ENCODE assay signal across 13 cellular contexts in the genomic region with DNA sequence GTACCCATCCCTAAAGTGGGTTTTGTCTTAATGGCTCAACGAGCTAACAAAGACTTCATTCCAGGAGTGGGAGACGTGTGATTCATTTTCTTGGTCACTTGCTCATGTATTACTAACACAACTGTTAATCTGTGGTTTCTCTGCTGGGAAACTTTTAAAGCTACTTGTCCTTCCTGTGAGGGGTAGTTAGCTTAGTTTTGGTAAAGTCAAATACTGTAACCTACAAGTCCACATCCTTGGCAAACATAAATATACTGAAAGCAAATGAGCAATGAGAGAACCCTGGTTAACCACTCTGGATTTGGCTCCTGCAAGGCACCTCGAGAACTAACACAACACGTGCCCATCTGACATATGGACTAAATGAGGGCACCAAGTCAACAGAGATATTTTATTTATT. TPM values are rescaled to one million over a fixed set of nuclear protein-coding genes. Genes with fewer than 3 reads are reported as not detected.
A peak's percentile ranks its signal among the peaks of the same experiment; 100 is the strongest.
DNase-seq lines count a peak whose midpoint lies in the region; ATAC-seq and TF ChIP-seq lines count a peak whose summit lies in the region.
"Had no signal": no experiment of that assay in that cellular context is flagged by ENCODE, and none has a peak within 500 bp of the region (broad histone marks: within the 10 kb centered on the region; RNA-seq: fewer than 3 reads in every experiment).

No MANE protein-coding gene starts in this region.

- H3K9me3 ChIP-seq in AG04450 (ENCODE audit: control insufficient read depth, insufficient read depth, low read length): peaks cover 4% of the 10 kb centered on the region; the same call in 1 of the 2 replicates
- H3K9me3 ChIP-seq: SJCRH30 had no signal

- TF ChIP-seq CTCF in AG04450 (IDR thresholded peaks at IDR 0.05; ENCODE audit: low read depth, low read length) (no peak), foreskin keratinocyte (conservative IDR thresholded peaks at IDR 0.05) (no peak)

- H3K4me1 ChIP-seq in foreskin keratinocyte: peaks cover 17% of the 10 kb centered on the region
- H3K4me1 ChIP-seq: SJCRH30 had no signal

- CTCF ChIA-PET in AG04450 (lab: Charles Lee): interaction anchor here (1.0 to 1.4 kb wide), 2 partner anchors 25 to 192 kb away, joined by 3 to 6 read pairs; no protein-coding TSS in a partner anchor

- ATAC-seq in foreskin keratinocyte: peak; percentile 70
- ATAC-seq in HG03439 (IDR thresholded peaks at IDR 0.05; ENCODE audit: unreplicated experiment): no peak

- DNase-seq in AG04450 (ENCODE audit: low read depth, low spot score): peak; percentile 26
- peak; percentile 58 for DNase-seq in H4 (ENCODE audit: low spot score)
- DNase-seq in SW 1271 (lab: John Stamatoyannopoulos, UW): peak; percentile 26 to 72
- DNase-seq in foreskin keratinocyte: peak; percentile 82 to 85
- DNase-seq in OCI-M1 (lab: John Stamatoyannopoulos, UW): no peak
- no peak for DNase-seq in NCI-H128 (lab: John Stamatoyannopoulos, UW; ENCODE audit: unreplicated experiment)
- no peak for DNase-seq in NCI-H510A (lab: John Stamatoyannopoulos, UW)
- DNase-seq: activated CD4-positive, CD25-positive, alpha-beta regulatory T cell treated with anti-CD3 and anti-CD28 coated beads, Interleukin-2, amount 50 U/mL, for 72 hours; activated naive CD4-positive, alpha-beta T cell treated with anti-CD3 and anti-CD28 coated beads, Interleukin-2, amount 10 ng/mL, durations not matched to agents 7 days and 5 days; effector memory CD4-positive, alpha-beta T cell; SJCRH30; stimulated activated CD4-positive, alpha-beta T cell treated with anti-CD3 and anti-CD28 coated beads, Interleukin-1b, Interleukin-23, amount 100 ng/mL, for 48 hours had no signal

- POLR2A ChIA-PET in AG04450 (lab: Yijun Ruan, JAX): interaction anchor here (1.2 kb wide), 1 partner anchor 126 kb away, joined by 3 read pairs; the partner anchor contains the start of gene GLCE

- no peak overlapping the region for H3K4me3 ChIP-seq in AG04450 (ENCODE audit: low read depth, low read length)
- H3K4me3 ChIP-seq: SJCRH30 had no signal

- H3K27ac ChIP-seq in AG04450 (ENCODE audit: low read depth, low read length) (no peak overlapping the region), foreskin keratinocyte (peak overlapping the region; percentile 60)
- H3K27ac ChIP-seq: SJCRH30 had no signal

- H3K27me3 ChIP-seq in AG04450 (ENCODE audit: control insufficient read depth, insufficient read depth, low read length) (peaks cover 41% of the 10 kb centered on the region), foreskin keratinocyte (peaks cover 2% of the 10 kb centered on the region)
- H3K27me3 ChIP-seq: SJCRH30 had no signal

RNA-seq across cellular contexts. Expression of gene NOX5, which starts 19.9 kb away (rescaled TPM):
- 0.15 TPM in 2 replicates for polyA plus RNA-seq in AG04450 (2011; rRNA removed)
- polyA minus RNA-seq in AG04450 (2011; rRNA and poly(A)+ RNA removed): 0.13 TPM in 1 of 2 replicates, not detected in the other
- not detected in 2 replicates for total RNA-seq in H4 (2014; rRNA removed; shearing (Covaris generic))
- 0.04 and 0.14 TPM in 2 replicates for total RNA-seq in foreskin keratinocyte
- polyA plus RNA-seq in foreskin keratinocyte: 0.03 and 0.04 TPM in 2 replicates
- total RNA-seq: SJCRH30 had no signal

Comparison
In these comparisons a context has a peak if more than half of its experiments do, and no peak if none do; other contexts are left out.
1. DNase-seq: peak in AG04450 (single experiment), H4 (single experiment), SW 1271 (2 of 2) and foreskin keratinocyte (2 of 2); none in OCI-M1 (single experiment), NCI-H128 (single experiment) and NCI-H510A (single experiment).